Comparison of ENCODE assay signal across 35 cellular contexts in genomic region chr2:45214550-45214949, GRCh38.
"Had no signal": no experiment of that assay in that cellular context is flagged by ENCODE, and none has a peak within 500 bp of the region (broad histone marks: within the 10 kb centered on the region; RNA-seq: fewer than 3 reads in every experiment).

No MANE protein-coding gene starts in this region.

- H3K4me2 ChIP-seq: KMS-11 had no signal

- DNase-seq: Karpas-422, Kasumi-1, MG63, MM.1S, MV-4-11, NCI-H1048, NCI-H1092, NCI-H1092 treated with DMSO at 0.1 percent for 48 hours, NCI-H1105, NCI-H1105 treated with DMSO at 0.1 percent for 48 hours, NCI-H1417, NCI-H1417 treated with DMSO at 0.1 percent for 48 hours, NCI-H1436, NCI-H1436 treated with DMSO at 0.1 percent for 48 hours, NCI-H146, NCI-H1694, NCI-H1694 treated with DMSO at 0.1 percent for 48 hours, NCI-H187, NCI-H187 treated with DMSO at 0.1 percent for 48 hours, NCI-H1930, NCI-H2029, NCI-H2029 treated with DMSO at 0.1 percent for 48 hours, NCI-H2081, NCI-H2081 treated with DMSO at 0.1 percent for 48 hours, NCI-H2107, NCI-H2171, NCI-H2171 treated with DMSO at 0.1 percent for 48 hours, NCI-H2227 treated with DMSO at 0.1 percent for 48 hours, NCI-H226, NCI-H345, NCI-H446, NCI-H446 treated with DMSO at 0.1 percent for 48 hours, NCI-H510A, NCI-H510A treated with DMSO at 0.1 percent for 48 hours had no signal

- H3K36me3 ChIP-seq: MG63 had no signal

- H3K27ac ChIP-seq: KMS-11 had no signal

- H3K9ac ChIP-seq: KMS-11 had no signal

- H3K27me3 ChIP-seq: MG63 had no signal

- H3K9me3 ChIP-seq: MG63 had no signal

- H3K4me3 ChIP-seq: MG63 had no signal
